ENCODE assay signal across 11 cellular contexts in the genomic region with DNA sequence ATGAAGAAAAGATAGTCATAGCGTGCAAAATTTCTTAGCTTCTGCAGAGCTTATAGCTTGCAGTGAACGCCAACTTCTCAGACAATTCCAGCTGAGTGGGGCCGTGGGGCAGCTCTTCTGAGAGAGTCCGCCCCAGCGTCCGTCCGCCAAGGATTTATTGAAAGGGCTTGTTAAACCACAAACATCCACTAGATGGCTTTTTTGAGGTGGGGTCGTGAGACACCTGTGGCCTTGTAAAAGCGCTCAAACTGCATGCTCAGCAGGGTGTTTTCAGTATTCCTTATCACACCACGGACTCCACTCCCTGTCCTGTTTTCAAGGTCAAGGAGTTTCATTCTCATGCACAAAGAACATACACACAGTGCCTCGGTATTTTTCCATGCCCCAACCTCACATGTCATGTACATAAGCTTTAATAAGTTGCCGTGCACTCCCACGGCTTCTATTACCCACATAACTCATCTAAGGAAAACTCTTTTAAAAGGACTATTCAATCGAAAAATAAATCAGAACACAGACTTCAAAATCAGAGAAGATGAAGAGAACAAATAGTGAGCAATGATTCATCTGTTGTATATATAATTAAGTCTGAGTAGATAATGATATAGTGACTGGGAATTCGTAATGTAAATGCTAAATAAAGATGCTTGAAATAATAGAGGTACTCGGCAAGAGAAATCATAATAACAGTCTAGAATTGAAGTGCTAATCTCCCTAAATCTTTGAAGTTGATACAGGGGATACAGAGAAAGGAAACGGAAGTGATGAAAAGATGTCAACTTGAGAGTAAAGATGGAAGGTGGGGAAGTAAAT. TPM values are rescaled to one million over a fixed set of nuclear protein-coding genes. Genes with fewer than 3 reads are reported as not detected.
DNase-seq lines count a peak whose midpoint lies in the region; ATAC-seq and TF ChIP-seq lines count a peak whose summit lies in the region.
"Had no signal": no experiment of that assay in that cellular context is flagged by ENCODE, and none has a peak within 500 bp of the region (broad histone marks: within the 10 kb centered on the region; RNA-seq: fewer than 3 reads in every experiment).

No MANE protein-coding gene starts in this region.

- H3K4me1 Mint-ChIP-seq in GM23338, result peaks cover 13% of the 10 kb centered on the region

- H3K27ac ChIP-seq in ACC112 (ENCODE audit: low read depth, low read length) (no peak overlapping the region), GM23338 (ENCODE audit: low read depth) (no peak overlapping the region)

- TF ChIP-seq CTCF in GM23338 (conservative IDR thresholded peaks at IDR 0.05; ENCODE audit: low read depth in 2 of 2), result peak; percentile 65 to 71

- peaks cover 5% of the 10 kb centered on the region for H3K27me3 Mint-ChIP-seq in GM23338 (ENCODE audit: insufficient read depth, low read depth, poor library complexity)
- H3K27me3 Mint-ChIP-seq: effector memory CD8-positive, alpha-beta T cell had no signal

- H3K36me3 ChIP-seq in ACC112 (ENCODE audit: insufficient read depth, low read length) (no peaks in the 10 kb centered on the region), GM23338 (ENCODE audit: insufficient read depth) (no peaks in the 10 kb centered on the region)

- H3K36me3 Mint-ChIP-seq in GM23338 (ENCODE audit: low read depth), result peaks cover 27% of the 10 kb centered on the region

- H3K4me1 ChIP-seq in ACC112 (ENCODE audit: control insufficient read depth, insufficient read depth, low read length, unreplicated experiment), result no peaks in the 10 kb centered on the region
- H3K4me1 ChIP-seq in GM23338 (ENCODE audit: insufficient read depth), result peaks cover 7% of the 10 kb centered on the region

- H3K9me2 ChIP-seq in GM23338 (ENCODE audit: insufficient read depth), result no peaks in the 10 kb centered on the region

- intact Hi-C loops in left colon (cut with DNase I, micrococcal nuclease), result no loop called here

- no peak overlapping the region for H3K4me3 Mint-ChIP-seq in GM23338
- H3K4me3 Mint-ChIP-seq: effector memory CD8-positive, alpha-beta T cell had no signal

- DNase-seq in GM23338 (ENCODE audit: low spot score) (peak; percentile 92), amniotic epithelial cell (ENCODE audit: low read depth) (peak; percentile 44), left colon (peak in 1 of 2 donors; percentile 23), SIG-M5 (lab: John Stamatoyannopoulos, UW) (no peak), left lobe of liver (ENCODE audit: low spot score) (no peak), CD1c-positive myeloid dendritic cell (ENCODE audit: extremely low spot score) (no peak)
- DNase-seq: DMS153; effector memory CD8-positive, alpha-beta T cell had no signal

- no peak overlapping the region for H3K27ac Mint-ChIP-seq in GM23338
- H3K27ac Mint-ChIP-seq: effector memory CD8-positive, alpha-beta T cell had no signal

- H3K9me3 Mint-ChIP-seq in GM23338, result peaks cover 26% of the 10 kb centered on the region
- H3K9me3 Mint-ChIP-seq: effector memory CD8-positive, alpha-beta T cell had no signal

- ATAC-seq in GM23338 (peak; percentile 90), left colon (peak; percentile 62), left lobe of liver (no peak), GM21717 (IDR thresholded peaks at IDR 0.05; ENCODE audit: unreplicated experiment) (no peak)
- ATAC-seq: effector memory CD8-positive, alpha-beta T cell had no signal

- H4K20me1 ChIP-seq in GM23338 (replicated peaks; ENCODE audit: insufficient read depth), result no peaks in the 10 kb centered on the region

- peak overlapping the region; percentile 64 for H3K4me2 ChIP-seq in GM23338

- H2AFZ ChIP-seq in ACC112 (ENCODE audit: low read length, unreplicated experiment) (peak overlapping the region; percentile 50), GM23338 (no peak overlapping the region)

- H3K27me3 ChIP-seq in ACC112 (ENCODE audit: insufficient read depth, low read length), result no peaks in the 10 kb centered on the region
- H3K27me3 ChIP-seq in GM23338 (ENCODE audit: insufficient read depth), result no peaks in the 10 kb centered on the region

- no peak overlapping the region for H3K4me3 ChIP-seq in ACC112 (ENCODE audit: low read depth, low read length)
- no peak overlapping the region for H3K4me3 ChIP-seq in GM23338

- H3F3A ChIP-seq in GM23338 (replicated peaks; ENCODE audit: low read depth), result no peaks in the 10 kb centered on the region

- H3K79me2 ChIP-seq in ACC112 (ENCODE audit: control insufficient read depth, insufficient read depth, low read length, unreplicated experiment), result no peaks in the 10 kb centered on the region
- H3K79me2 ChIP-seq in GM23338 (replicated peaks; ENCODE audit: insufficient read depth), result no peaks in the 10 kb centered on the region

TF ChIP-seq in GM23338, 12 proteins besides CTCF, POLR2A, EP300 and RAD21 (continues in another document):
- no peak for TF ChIP-seq EZH2 (IDR thresholded peaks at IDR 0.05; ENCODE audit: low read depth, unreplicated experiment)
- TF ChIP-seq STAT1 (IDR thresholded peaks at IDR 0.05; ENCODE audit: unreplicated experiment), result no peak
- TF ChIP-seq, protein P1, sequence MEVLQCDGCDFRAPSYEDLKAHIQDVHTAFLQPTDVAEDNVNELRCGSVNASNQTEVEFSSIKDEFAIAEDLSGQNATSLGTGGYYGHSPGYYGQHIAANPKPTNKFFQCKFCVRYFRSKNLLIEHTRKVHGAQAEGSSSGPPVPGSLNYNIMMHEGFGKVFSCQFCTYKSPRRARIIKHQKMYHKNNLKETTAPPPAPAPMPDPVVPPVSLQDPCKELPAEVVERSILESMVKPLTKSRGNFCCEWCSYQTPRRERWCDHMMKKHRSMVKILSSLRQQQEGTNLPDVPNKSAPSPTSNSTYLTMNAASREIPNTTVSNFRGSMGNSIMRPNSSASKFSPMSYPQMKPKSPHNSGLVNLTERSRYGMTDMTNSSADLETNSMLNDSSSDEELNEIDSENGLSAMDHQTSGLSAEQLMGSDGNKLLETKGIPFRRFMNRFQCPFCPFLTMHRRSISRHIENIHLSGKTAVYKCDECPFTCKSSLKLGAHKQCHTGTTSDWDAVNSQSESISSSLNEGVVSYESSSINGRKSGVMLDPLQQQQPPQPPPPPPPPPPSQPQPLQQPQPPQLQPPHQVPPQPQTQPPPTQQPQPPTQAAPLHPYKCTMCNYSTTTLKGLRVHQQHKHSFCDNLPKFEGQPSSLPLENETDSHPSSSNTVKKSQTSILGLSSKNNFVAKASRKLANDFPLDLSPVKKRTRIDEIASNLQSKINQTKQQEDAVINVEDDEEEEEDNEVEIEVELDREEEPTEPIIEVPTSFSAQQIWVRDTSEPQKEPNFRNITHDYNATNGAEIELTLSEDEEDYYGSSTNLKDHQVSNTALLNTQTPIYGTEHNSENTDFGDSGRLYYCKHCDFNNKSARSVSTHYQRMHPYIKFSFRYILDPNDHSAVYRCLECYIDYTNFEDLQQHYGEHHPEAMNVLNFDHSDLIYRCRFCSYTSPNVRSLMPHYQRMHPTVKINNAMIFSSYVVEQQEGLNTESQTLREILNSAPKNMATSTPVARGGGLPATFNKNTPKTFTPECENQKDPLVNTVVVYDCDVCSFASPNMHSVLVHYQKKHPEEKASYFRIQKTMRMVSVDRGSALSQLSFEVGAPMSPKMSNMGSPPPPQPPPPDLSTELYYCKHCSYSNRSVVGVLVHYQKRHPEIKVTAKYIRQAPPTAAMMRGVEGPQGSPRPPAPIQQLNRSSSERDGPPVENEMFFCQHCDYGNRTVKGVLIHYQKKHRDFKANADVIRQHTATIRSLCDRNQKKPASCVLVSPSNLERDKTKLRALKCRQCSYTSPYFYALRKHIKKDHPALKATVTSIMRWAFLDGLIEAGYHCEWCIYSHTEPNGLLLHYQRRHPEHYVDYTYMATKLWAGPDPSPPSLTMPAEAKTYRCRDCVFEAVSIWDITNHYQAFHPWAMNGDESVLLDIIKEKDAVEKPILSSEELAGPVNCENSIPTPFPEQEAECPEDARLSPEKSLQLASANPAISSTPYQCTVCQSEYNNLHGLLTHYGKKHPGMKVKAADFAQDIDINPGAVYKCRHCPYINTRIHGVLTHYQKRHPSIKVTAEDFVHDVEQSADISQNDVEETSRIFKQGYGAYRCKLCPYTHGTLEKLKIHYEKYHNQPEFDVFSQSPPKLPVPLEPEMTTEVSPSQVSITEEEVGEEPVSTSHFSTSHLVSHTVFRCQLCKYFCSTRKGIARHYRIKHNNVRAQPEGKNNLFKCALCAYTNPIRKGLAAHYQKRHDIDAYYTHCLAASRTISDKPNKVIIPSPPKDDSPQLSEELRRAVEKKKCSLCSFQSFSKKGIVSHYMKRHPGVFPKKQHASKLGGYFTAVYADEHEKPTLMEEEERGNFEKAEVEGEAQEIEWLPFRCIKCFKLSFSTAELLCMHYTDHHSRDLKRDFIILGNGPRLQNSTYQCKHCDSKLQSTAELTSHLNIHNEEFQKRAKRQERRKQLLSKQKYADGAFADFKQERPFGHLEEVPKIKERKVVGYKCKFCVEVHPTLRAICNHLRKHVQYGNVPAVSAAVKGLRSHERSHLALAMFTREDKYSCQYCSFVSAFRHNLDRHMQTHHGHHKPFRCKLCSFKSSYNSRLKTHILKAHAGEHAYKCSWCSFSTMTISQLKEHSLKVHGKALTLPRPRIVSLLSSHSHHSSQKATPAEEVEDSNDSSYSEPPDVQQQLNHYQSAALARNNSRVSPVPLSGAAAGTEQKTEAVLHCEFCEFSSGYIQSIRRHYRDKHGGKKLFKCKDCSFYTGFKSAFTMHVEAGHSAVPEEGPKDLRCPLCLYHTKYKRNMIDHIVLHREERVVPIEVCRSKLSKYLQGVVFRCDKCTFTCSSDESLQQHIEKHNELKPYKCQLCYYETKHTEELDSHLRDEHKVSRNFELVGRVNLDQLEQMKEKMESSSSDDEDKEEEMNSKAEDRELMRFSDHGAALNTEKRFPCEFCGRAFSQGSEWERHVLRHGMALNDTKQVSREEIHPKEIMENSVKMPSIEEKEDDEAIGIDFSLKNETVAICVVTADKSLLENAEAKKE (CRISPR knock-in tag; IDR thresholded peaks at IDR 0.05), result no peak

RNA-seq across cellular contexts. Expression of a gene that starts 46.7 kb away (rescaled TPM):
- 33.8 and 57.1 TPM in 2 replicates for total RNA-seq in GM23338 (2014; rRNA removed; shearing (Covaris generic))
- 138 and 148 TPM in 2 replicates for polyA plus RNA-seq in GM23338 (2016; fragmentation: Nextera tagmentation; extraction: Ambion mirVana)
- total RNA-seq in left colon (10 to 100 TPM; 38.0 to 44.1 TPM), left lobe of liver (15.9 TPM)

RNA-seq across cellular contexts. Expression of a gene that starts 46.9 kb away (rescaled TPM):
- total RNA-seq in GM23338 (2014; rRNA removed; shearing (Covaris generic)), result 1.7 and 1.9 TPM in 2 replicates
- polyA plus RNA-seq in GM23338 (2016; fragmentation: Nextera tagmentation; extraction: Ambion mirVana), result 1.3 and 2.3 TPM in 2 replicates
- under 1 TPM; 0.31 to 0.89 TPM for total RNA-seq in left colon
- total RNA-seq in left lobe of liver, result 0.33 TPM

RNA-seq across cellular contexts. Expression of a gene that starts 57.4 kb away (rescaled TPM):
- total RNA-seq in GM23338 (2014; rRNA removed; shearing (Covaris generic)), result not detected in 2 replicates
- 0.13 TPM in 1 of 2 replicates, not detected in the other for polyA plus RNA-seq in GM23338 (2016; fragmentation: Nextera tagmentation; extraction: Ambion mirVana)
- total RNA-seq in left colon, result not detected
- 0.53 TPM for total RNA-seq in left lobe of liver
- total RNA-seq: RPMI7951 had no signal

Comparison
In these comparisons a context has a peak if more than half of its experiments do, and no peak if none do; other contexts are left out.
1. ATAC-seq: peak in GM23338 (single experiment) and left colon (single experiment); none in left lobe of liver (single experiment) and GM21717 (single experiment).
2. DNase-seq: peak in GM23338 (single experiment) and amniotic epithelial cell (single experiment); none in SIG-M5 (single experiment), left lobe of liver (single experiment) and CD1c-positive myeloid dendritic cell (single experiment).